In genomic region chr3:128317698-128318231, GRCh38 we compare ENCODE assay signal across 10 cellular contexts.
DNase-seq lines count a peak whose midpoint lies in the region; ATAC-seq and TF ChIP-seq lines count a peak whose summit lies in the region.
"Had no signal": no experiment of that assay in that cellular context is flagged by ENCODE, and none has a peak within 500 bp of the region (broad histone marks: within the 10 kb centered on the region; RNA-seq: fewer than 3 reads in every experiment).

No MANE protein-coding gene starts in this region.

- no peaks in the 10 kb centered on the region for H3K27me3 Mint-ChIP-seq in activated T-cell treated with anti-CD3 and anti-CD28 coated beads, Interleukin-2, amount 50 U/mL, for 24 hours
- H3K27me3 Mint-ChIP-seq in T-helper 17 cell: no peaks in the 10 kb centered on the region
- H3K27me3 Mint-ChIP-seq in natural killer cell (ENCODE audit: low read depth in 2 of 2): no peaks in the 10 kb centered on the region

- H3K27ac ChIP-seq in heart right ventricle (no peak overlapping the region), stomach (no peak overlapping the region)
- H3K27ac ChIP-seq: KMS-11 had no signal

- H3K36me3 ChIP-seq in heart right ventricle: peaks cover 0 to 19% (median 0%) of the 10 kb centered on the region in 9 donors
- H3K36me3 ChIP-seq in stomach: peaks cover 0 to 17% (median 13%) of the 10 kb centered on the region in 4 donors

- DNase-seq in activated T-cell treated with anti-CD3 and anti-CD28 coated beads, Interleukin-2, amount 50 U/mL, for 24 hours: peak; percentile 31
- DNase-seq in activated T-cell treated with anti-CD3 and anti-CD28 coated beads for 4 hours (no peak), T-helper 17 cell (no peak), heart right ventricle (no peak), stomach (peak; percentile 18), CD1c-positive myeloid dendritic cell (ENCODE audit: extremely low spot score) (no peak), natural killer cell (no peak)
- DNase-seq: RPMI8226 had no signal

- intact Hi-C loops in heart right ventricle (cut with DNase I): loop anchor here in 2 of 10 donors (10.0 kb wide), 2 partner anchors 143 to 177 kb away; partner anchors contain the start of gene GATA2 (in 1 of the 2)
- intact Hi-C loops in stomach (cut with DNase I; ENCODE audit: low total_unique reads): no loop called here
- intact Hi-C loops in natural killer cell (cut with micrococcal nuclease): no loop called here

- no peak overlapping the region for H3K4me3 ChIP-seq in heart right ventricle
- no peak overlapping the region for H3K4me3 ChIP-seq in stomach

- TF ChIP-seq CTCF in heart right ventricle (IDR thresholded peaks at IDR 0.05) (no peak), stomach (IDR thresholded peaks at IDR 0.05) (no peak), natural killer cell (IDR thresholded peaks at IDR 0.05) (no peak)

- H3K27me3 ChIP-seq in heart right ventricle (no peaks in the 10 kb centered on the region), stomach (no peaks in the 10 kb centered on the region)

- H3K9me3 Mint-ChIP-seq in activated T-cell treated with anti-CD3 and anti-CD28 coated beads, Interleukin-2, amount 50 U/mL, for 24 hours: no peaks in the 10 kb centered on the region
- no peaks in the 10 kb centered on the region for H3K9me3 Mint-ChIP-seq in natural killer cell

- 88 to 92% methylated on average over 8 of the region's 8 CpGs for WGBS in heart right ventricle, 2 donors
- 87 to 97% (median 91%) methylated on average over 6 to 8 of the region's 8 CpGs for WGBS in stomach, 5 donors

- no peak for ATAC-seq in T-helper 17 cell
- ATAC-seq in heart right ventricle: peak in 7 of 8 donors; percentile 12 to 82 (median 36)
- no peak for ATAC-seq in natural killer cell
- ATAC-seq in HG03095 (IDR thresholded peaks at IDR 0.05; ENCODE audit: unreplicated experiment): no peak

- H3K36me3 Mint-ChIP-seq in activated T-cell treated with anti-CD3 and anti-CD28 coated beads, Interleukin-2, amount 50 U/mL, for 24 hours (ENCODE audit: low read depth): peaks cover 29% of the 10 kb centered on the region
- no peaks in the 10 kb centered on the region for H3K36me3 Mint-ChIP-seq in T-helper 17 cell (ENCODE audit: low read depth)
- no peaks in the 10 kb centered on the region for H3K36me3 Mint-ChIP-seq in natural killer cell

- H3K4me3 Mint-ChIP-seq in activated T-cell treated with anti-CD3 and anti-CD28 coated beads, Interleukin-2, amount 50 U/mL, for 24 hours: no peak overlapping the region
- H3K4me3 Mint-ChIP-seq in T-helper 17 cell (peak overlapping the region; percentile 56), natural killer cell (no peak overlapping the region)

- H3K4me1 Mint-ChIP-seq in activated T-cell treated with anti-CD3 and anti-CD28 coated beads, Interleukin-2, amount 50 U/mL, for 24 hours (ENCODE audit: low read depth): peaks cover 80% of the 10 kb centered on the region
- H3K4me1 Mint-ChIP-seq in T-helper 17 cell (peaks cover 32% of the 10 kb centered on the region), natural killer cell (peaks cover 6 to 10% of the 10 kb centered on the region in 2 donors)

- H3K27ac Mint-ChIP-seq in activated T-cell treated with anti-CD3 and anti-CD28 coated beads, Interleukin-2, amount 50 U/mL, for 24 hours: peak overlapping the region; percentile 88
- H3K27ac Mint-ChIP-seq in T-helper 17 cell: peak overlapping the region; percentile 90
- no peak overlapping the region for H3K27ac Mint-ChIP-seq in natural killer cell

- no peaks in the 10 kb centered on the region for H3K9me3 ChIP-seq in T-helper 17 cell (ENCODE audit: control insufficient read depth, low read length, poor library complexity, severe bottlenecking)
- H3K9me3 ChIP-seq in heart right ventricle: no peaks in the 10 kb centered on the region
- H3K9me3 ChIP-seq in stomach: no peaks in the 10 kb centered on the region

- TF ChIP-seq EP300 in stomach (IDR thresholded peaks at IDR 0.05): no peak

- no peak for TF ChIP-seq POLR2A in stomach (IDR thresholded peaks at IDR 0.05)

- peaks cover 0 to 17% (median 5%) of the 10 kb centered on the region in 9 donors for H3K4me1 ChIP-seq in heart right ventricle
- peaks cover 0 to 31% (median 4%) of the 10 kb centered on the region in 4 donors for H3K4me1 ChIP-seq in stomach

Comparison
In these comparisons a context has a peak if more than half of its experiments do, and no peak if none do; other contexts are left out.
1. DNase-seq: peak in activated T-cell treated with anti-CD3 and anti-CD28 coated beads, Interleukin-2, amount 50 U/mL, for 24 hours (single experiment) and stomach (single experiment); none in activated T-cell treated with anti-CD3 and anti-CD28 coated beads for 4 hours (single experiment), T-helper 17 cell (0 of 3), heart right ventricle (0 of 2), CD1c-positive myeloid dendritic cell (single experiment) and natural killer cell (single experiment).
2. H3K27ac Mint-ChIP-seq: peak in activated T-cell treated with anti-CD3 and anti-CD28 coated beads, Interleukin-2, amount 50 U/mL, for 24 hours (single experiment) and T-helper 17 cell (single experiment); none in natural killer cell (0 of 2).
3. ATAC-seq: peak in heart right ventricle (7 of 8); none in T-helper 17 cell (single experiment), natural killer cell (0 of 3) and HG03095 (single experiment).